In the genomic region with DNA sequence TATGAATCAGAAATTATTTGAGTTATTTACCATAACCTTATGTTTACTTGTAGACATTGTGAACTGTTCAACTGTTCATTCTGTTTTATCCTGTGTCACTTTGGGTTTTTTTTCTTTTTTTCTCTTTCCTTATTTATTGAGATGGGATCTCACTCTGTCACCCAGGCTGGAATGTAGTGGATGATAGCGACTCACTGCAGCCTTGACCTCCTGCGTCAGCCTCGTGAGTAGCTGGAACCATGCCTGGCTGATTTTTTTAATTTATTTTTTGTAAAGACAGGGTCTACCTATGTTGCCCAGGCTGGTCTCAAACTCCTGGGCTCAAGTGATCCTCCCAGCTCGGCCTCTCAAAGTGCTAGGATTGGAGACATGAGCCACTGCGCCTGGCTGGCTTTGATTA, we compare ENCODE assay signal across 16 cellular contexts.
"Had no signal": no experiment of that assay in that cellular context is flagged by ENCODE, and none has a peak within 500 bp of the region (broad histone marks: within the 10 kb centered on the region; RNA-seq: fewer than 3 reads in every experiment).

No MANE protein-coding gene starts in this region.

- H3K4me3 ChIP-seq: upper lobe of left lung had no signal

- H3K9me3 ChIP-seq: upper lobe of left lung had no signal

- DNase-seq: activated CD4-positive, alpha-beta T cell treated with anti-CD3 and anti-CD28 coated beads for 1 hour; activated CD4-positive, alpha-beta T cell treated with anti-CD3 and anti-CD28 coated beads, Interleukin-2, amount 50 U/mL, for 48 hours; activated effector memory CD4-positive, alpha-beta T cell treated with anti-CD3 and anti-CD28 coated beads, Interleukin-2, amount 50 U/mL, for 16 hours; activated T-cell treated with anti-CD3 and anti-CD28 coated beads, Interleukin-2, amount 50 U/mL, for 4 hours; amygdala; dermis blood vessel endothelial cell; erythroblast; foreskin melanocyte; kidney; left ventricle myocardium superior; mesendoderm; nephron progenitor cell; stimulated activated CD4-positive, alpha-beta T cell treated with anti-CD3 and anti-CD28 coated beads, Interleukin-4, amount 100 ng/mL, for 1 hour; stimulated activated CD8-positive, alpha-beta memory T cell treated with anti-CD3 and anti-CD28 coated beads, Interleukin-4, amount 100 ng/mL, for 48 hours; stimulated activated naive CD8-positive, alpha-beta T cell treated with anti-CD3 and anti-CD28 coated beads, Interleukin-15, Interleukin-2, amounts not matched to agents 100 U/mL and 50 U/mL, for 24 hours; upper lobe of left lung had no signal

- H3K36me3 ChIP-seq: upper lobe of left lung had no signal

- H3K27ac ChIP-seq: upper lobe of left lung had no signal

- H3K4me1 ChIP-seq: upper lobe of left lung had no signal

- H3K27me3 ChIP-seq: upper lobe of left lung had no signal
